In the genomic region with DNA sequence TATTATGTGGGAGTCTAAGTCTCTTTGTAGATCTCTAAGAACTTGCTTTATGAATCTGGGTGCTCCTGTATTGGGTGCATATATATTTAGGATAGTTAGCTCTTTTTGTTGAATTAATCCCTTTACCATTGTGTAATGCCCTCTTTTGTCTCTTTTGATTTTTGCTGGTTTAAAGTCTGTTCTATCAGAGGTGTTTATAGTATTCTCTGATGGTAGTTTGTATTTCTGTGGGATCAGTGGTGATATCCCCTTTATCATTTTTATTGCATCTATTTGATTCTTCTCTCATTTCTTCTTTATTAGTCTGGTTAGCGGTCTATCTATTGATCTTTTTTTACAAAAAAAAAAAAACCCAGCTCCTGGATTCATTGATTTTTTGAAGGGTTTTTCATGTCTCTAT, we compare ENCODE assay signal across 4 cellular contexts. TPM values are rescaled to one million over a fixed set of nuclear protein-coding genes. Genes with fewer than 3 reads are reported as not detected.
"Had no signal": no experiment of that assay in that cellular context is flagged by ENCODE, and none has a peak within 500 bp of the region (broad histone marks: within the 10 kb centered on the region; RNA-seq: fewer than 3 reads in every experiment).

No MANE protein-coding gene starts in this region.

RNA-seq across cellular contexts. Expression of a gene that starts 15.3 kb away (rescaled TPM):
- total RNA-seq: LHCN-M2, M059J, MCF 10A, NCI-H460 had no signal

RNA-seq across cellular contexts. Expression of a gene that starts 17.4 kb away (rescaled TPM):
- total RNA-seq: MCF 10A had no signal

RNA-seq across cellular contexts. Expression of a gene that starts 50.6 kb away (rescaled TPM):
- total RNA-seq: LHCN-M2, M059J, MCF 10A, NCI-H460 had no signal
